Comparison of ENCODE assay signal across 9 cellular contexts in the genomic region with DNA sequence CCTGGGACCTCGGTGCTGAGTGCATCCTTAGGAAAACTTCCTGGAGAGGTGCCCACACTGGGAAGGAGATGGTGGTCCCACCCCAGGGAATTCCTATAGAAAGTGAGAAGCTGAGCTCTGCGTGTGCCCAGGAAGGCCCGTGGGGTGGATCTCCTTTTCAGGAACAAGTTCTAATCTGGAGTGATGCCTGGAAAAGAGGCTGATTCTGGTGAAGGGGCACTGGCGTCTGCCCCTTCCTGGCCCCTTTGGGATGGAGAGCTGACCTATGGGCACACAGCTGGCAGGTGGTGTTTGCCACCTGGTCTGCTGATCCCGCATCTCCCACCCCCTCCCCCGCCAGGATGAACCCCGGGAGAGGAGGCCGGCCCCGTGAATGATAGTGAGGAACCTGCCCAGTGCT.
"Had no signal": no experiment of that assay in that cellular context is flagged by ENCODE, and none has a peak within 500 bp of the region (broad histone marks: within the 10 kb centered on the region; RNA-seq: fewer than 3 reads in every experiment).

No MANE protein-coding gene starts in this region.

- DNase-seq: GM23248, GOT3, H7, H9, HCEC 1CT, HFFc6 had no signal

- H3K4me3 ChIP-seq: GM23248, GM23338, HAP-1 had no signal

- H3K36me3 ChIP-seq: HAP-1 had no signal

- ATAC-seq: GM23338, HCT116 had no signal

- H3K4me2 ChIP-seq: GM23338 had no signal

- H3K27ac ChIP-seq: GM23248 had no signal

- H3K9me3 ChIP-seq: HAP-1 had no signal

- H3K9ac ChIP-seq: GM23248 had no signal

- H3K4me1 ChIP-seq: HAP-1 had no signal

- H2AFZ ChIP-seq: GM23248, GM23338 had no signal
